In the genomic region with DNA sequence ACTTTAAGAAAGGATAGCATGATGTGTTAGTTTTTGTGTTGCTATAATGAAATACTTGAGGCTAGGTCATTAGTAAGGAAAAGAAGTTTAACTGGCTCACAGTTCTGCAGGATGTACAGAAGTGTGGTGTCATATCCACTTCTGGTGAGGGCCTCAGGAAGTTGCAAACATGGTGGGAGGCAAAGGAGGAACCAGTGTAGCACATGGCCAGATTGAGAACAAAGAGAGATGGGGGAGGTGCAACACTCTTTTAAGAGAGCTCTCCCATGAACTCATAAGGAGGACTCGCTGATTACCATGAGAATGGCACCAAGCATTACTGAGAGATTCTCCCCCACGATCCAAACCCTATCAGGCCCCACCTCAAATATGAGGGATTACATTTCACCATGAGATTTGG, we compare ENCODE assay signal across 23 cellular contexts.
"Had no signal": no experiment of that assay in that cellular context is flagged by ENCODE, and none has a peak within 500 bp of the region (broad histone marks: within the 10 kb centered on the region; RNA-seq: fewer than 3 reads in every experiment).

No MANE protein-coding gene starts in this region.

- H3K36me3 ChIP-seq: esophagus muscularis mucosa, heart right ventricle, neutrophil, vagina had no signal

- ATAC-seq: activated CD8-positive, alpha-beta T cell treated with anti-CD3 and anti-CD28 coated beads for 36 hours; heart right ventricle; naive thymus-derived CD4-positive, alpha-beta T cell; sciatic nerve; stimulated activated naive CD8-positive, alpha-beta T cell treated with anti-CD3 and anti-CD28 coated beads, Interleukin-15, amount 100 ng/mL, for 72 hours had no signal

- H3K9me3 ChIP-seq: vagina had no signal

- H3K4me1 ChIP-seq: esophagus muscularis mucosa, heart right ventricle, parathyroid adenoma, vagina had no signal

- H3K4me3 ChIP-seq: esophagus muscularis mucosa, heart right ventricle, smooth muscle cell, vagina had no signal

- H3K27me3 ChIP-seq: esophagus muscularis mucosa, heart right ventricle, neutrophil, vagina had no signal

- FAIRE-seq: endothelial cell of umbilical vein, TTC549 had no signal

- H3K27ac ChIP-seq: esophagus muscularis mucosa, heart right ventricle, neutrophil, parathyroid adenoma, vagina had no signal

- DNase-seq: activated CD4-positive, alpha-beta T cell treated with anti-CD3 and anti-CD28 coated beads, Interleukin-2, amount 10 ng/mL, durations not matched to agents 24 days and 14 days; activated CD4-positive, CD25-positive, alpha-beta regulatory T cell; activated CD8-positive, alpha-beta T cell treated with anti-CD3 and anti-CD28 coated beads for 36 hours; activated naive CD4-positive, alpha-beta T cell treated with Interleukin-2 at 50 U/mL for 16 hours; activated naive CD8-positive, alpha-beta T cell treated with anti-CD3 and anti-CD28 coated beads, Interleukin-2, amount 10 ng/mL, durations not matched to agents 7 days and 5 days; activated T-cell treated with anti-CD3 and anti-CD28 coated beads, Interleukin-2, amount 50 U/mL, for 24 hours; amygdala; dermis blood vessel endothelial cell; effector memory CD4-positive, alpha-beta T cell; heart right ventricle; mesendoderm; naive thymus-derived CD4-positive, alpha-beta T cell; stimulated activated CD4-positive, alpha-beta T cell treated with anti-CD3 and anti-CD28 coated beads, Interleukin-4, amount 100 ng/mL, for 1 hour; stimulated activated naive CD8-positive, alpha-beta T cell treated with anti-CD3 and anti-CD28 coated beads, Interleukin-15, amount 100 ng/mL, for 72 hours; trophoblast cell had no signal
